8 cellular contexts compared by ENCODE assay signal in the genomic region with DNA sequence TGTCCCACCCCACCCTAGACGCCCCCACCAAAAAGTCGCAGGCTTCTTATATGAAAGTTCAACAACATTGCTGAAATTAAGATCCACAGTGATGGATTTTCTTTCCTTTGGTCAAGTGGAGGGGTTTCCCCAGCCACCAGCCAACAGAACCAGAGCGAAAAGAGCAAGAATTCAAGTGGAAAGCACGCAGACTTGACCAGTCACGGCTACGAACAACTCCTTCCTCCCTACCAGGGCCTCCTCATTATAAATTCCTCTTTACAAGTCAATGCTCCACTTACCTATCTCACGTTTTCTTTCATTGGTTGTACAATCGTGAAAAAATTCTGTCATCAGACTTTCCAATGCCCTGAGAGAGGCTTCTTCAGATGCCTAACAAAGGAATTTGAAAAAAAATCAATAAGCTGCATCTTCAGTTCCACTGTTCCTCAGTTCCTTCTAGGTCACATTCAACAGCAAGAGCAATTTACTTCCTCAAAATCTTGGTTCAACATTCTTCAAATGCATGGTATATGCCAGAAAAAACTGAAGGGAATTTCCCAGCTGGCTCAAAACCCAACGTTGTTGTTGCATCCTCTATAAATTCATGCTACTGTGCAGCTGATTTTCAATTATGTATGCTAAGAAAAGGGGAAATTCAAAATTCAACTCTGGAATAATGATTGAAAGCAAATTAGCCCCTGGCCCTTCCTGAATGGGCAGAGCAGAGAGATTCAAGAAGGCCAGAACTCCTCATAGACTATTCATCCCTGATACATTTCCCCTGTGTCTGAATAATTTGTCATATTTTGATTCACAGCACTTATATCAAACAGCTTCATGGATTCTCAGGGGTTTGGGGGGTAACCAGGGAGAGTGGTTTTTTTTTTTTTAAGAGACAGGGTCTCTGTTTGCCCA. TPM values are rescaled to one million over a fixed set of nuclear protein-coding genes. Genes with fewer than 3 reads are reported as not detected.
DNase-seq lines count a peak whose midpoint lies in the region; ATAC-seq and TF ChIP-seq lines count a peak whose summit lies in the region.

No MANE protein-coding gene starts in this region.

- TF ChIP-seq POLR2A in adrenal gland (IDR thresholded peaks at IDR 0.05) (no peak), prostate gland (IDR thresholded peaks at IDR 0.05) (no peak)

- H3K18ac ChIP-seq in neuronal stem cell (ENCODE audit: low read length), result no peak overlapping the region

- no peak overlapping the region for H2BK15ac ChIP-seq in neuronal stem cell (ENCODE audit: low read length)

- peaks cover 61 to 84% (median 68%) of the 10 kb centered on the region in 4 donors for H3K4me1 Mint-ChIP-seq in CD4-positive, CD25-positive, alpha-beta regulatory T cell

- peak overlapping the region; percentile 60 for H3K27ac ChIP-seq in CD4-positive, CD25-positive, alpha-beta regulatory T cell (ENCODE audit: insufficient read depth, low read length, poor library complexity, severe bottlenecking)
- H3K27ac ChIP-seq in adrenal gland (peak overlapping the region in 3 of 5 donors; percentile 28 to 63 (median 28)), neuronal stem cell (replicated peaks; ENCODE audit: low read length) (no peak overlapping the region), prostate gland (no peak overlapping the region)

- WGBS in adrenal gland, 4 donors, result 65 to 72% (median 69%) methylated on average over 9 of the region's 9 CpGs
- no CpG with 5 or more reads among the region's 9 CpGs for WGBS in neuronal stem cell (ENCODE audit: extremely low coverage in 2 of 2, insufficient read length in 2 of 2, insufficient replicate concordance in 1 of 2), 2 donors
- 77% methylated on average over 9 of the region's 9 CpGs for WGBS in prostate gland

- no peak overlapping the region for H2BK5ac ChIP-seq in neuronal stem cell (ENCODE audit: low read length)

- no peaks in the 10 kb centered on the region for H3K27me3 ChIP-seq in CD4-positive, CD25-positive, alpha-beta regulatory T cell (ENCODE audit: control insufficient read depth, insufficient read depth, low read length)
- H3K27me3 ChIP-seq in adrenal gland (no peaks in the 10 kb centered on the region), mononuclear cell (ENCODE audit: insufficient read depth, low read length) (no peaks in the 10 kb centered on the region), neuronal stem cell (ENCODE audit: control insufficient read depth in 3 of 3, insufficient read depth in 3 of 3, low read depth in 1 of 3, low read length in 3 of 3) (no peaks in the 10 kb centered on the region), prostate gland (replicated peaks; ENCODE audit: insufficient read depth) (no peaks in the 10 kb centered on the region)

- no peaks in the 10 kb centered on the region for H3K9me3 ChIP-seq in CD4-positive, CD25-positive, alpha-beta regulatory T cell (ENCODE audit: control insufficient read depth in 2 of 2, low read length in 2 of 2)
- H3K9me3 ChIP-seq in adrenal gland (replicated peaks in 1 of 3) (no peaks in the 10 kb centered on the region), mononuclear cell (ENCODE audit: low read depth, low read length) (no peaks in the 10 kb centered on the region), neuronal stem cell (replicated peaks in 1 of 2; ENCODE audit: control insufficient read depth in 2 of 2, insufficient read depth in 1 of 2, low read depth in 1 of 2, low read length in 2 of 2) (peaks cover 0 to 11% of the 10 kb centered on the region in 2 donors), prostate gland (no peaks in the 10 kb centered on the region)

- H3K4me1 ChIP-seq in CD4-positive, CD25-positive, alpha-beta regulatory T cell (ENCODE audit: control insufficient read depth, insufficient read depth, low read length, poor library complexity, severe bottlenecking), result peaks cover 52% of the 10 kb centered on the region
- H3K4me1 ChIP-seq in adrenal gland (replicated peaks in 1 of 2), result peaks cover 31 to 44% of the 10 kb centered on the region in 2 donors
- peaks cover 57% of the 10 kb centered on the region for H3K4me1 ChIP-seq in mononuclear cell (ENCODE audit: insufficient read depth, low read length)
- H3K4me1 ChIP-seq in neuronal stem cell (ENCODE audit: control insufficient read depth in 2 of 2, insufficient read depth in 1 of 2, low read depth in 1 of 2, low read length in 2 of 2), result no peaks in the 10 kb centered on the region
- peaks cover 5% of the 10 kb centered on the region for H3K4me1 ChIP-seq in prostate gland (replicated peaks)

- H3K4ac ChIP-seq in neuronal stem cell (ENCODE audit: low read length), result no peak overlapping the region

- peak overlapping the region; percentile 72 to 91 (median 89) for H3K27ac Mint-ChIP-seq in CD4-positive, CD25-positive, alpha-beta regulatory T cell

- no peak overlapping the region for H3K23ac ChIP-seq in neuronal stem cell (ENCODE audit: low read depth, low read length, poor library complexity)

- no peak overlapping the region for H3K14ac ChIP-seq in neuronal stem cell (ENCODE audit: low read length)

- H2BK12ac ChIP-seq in neuronal stem cell (ENCODE audit: low read length), result no peak overlapping the region

- no peak for DNase-seq in CD4-positive, CD25-positive, alpha-beta regulatory T cell
- peak; percentile 19 to 40 for DNase-seq in Kasumi-1 (lab: John Stamatoyannopoulos, UW)
- no peak for DNase-seq in adrenal gland
- no peak for DNase-seq in stimulated activated CD4-positive, alpha-beta T cell treated with anti-CD3 and anti-CD28 coated beads, Interleukin-2, amount 100 ng/mL, for 48 hours
- DNase-seq in neuronal stem cell (ENCODE audit: low spot score), result no peak
- DNase-seq in activated CD4-positive, alpha-beta T cell treated with anti-CD3 and anti-CD28 coated beads for 1 hour, result no peak
- no peak for DNase-seq in prostate gland (ENCODE audit: low spot score)

- TF ChIP-seq CTCF in adrenal gland (IDR thresholded peaks at IDR 0.05), result no peak
- TF ChIP-seq CTCF in prostate gland (IDR thresholded peaks at IDR 0.05), result no peak

- peaks cover 27% of the 10 kb centered on the region for H3K36me3 ChIP-seq in CD4-positive, CD25-positive, alpha-beta regulatory T cell (ENCODE audit: control insufficient read depth, insufficient read depth, low read length)
- H3K36me3 ChIP-seq in adrenal gland (replicated peaks in 1 of 2) (peaks cover 0 to 8% of the 10 kb centered on the region in 2 donors), neuronal stem cell (replicated peaks in 1 of 2; ENCODE audit: control insufficient read depth in 2 of 2, insufficient read depth in 2 of 2, low read length in 2 of 2) (peaks cover 4 to 62% of the 10 kb centered on the region in 2 donors), prostate gland (no peaks in the 10 kb centered on the region)

- H3K9me3 Mint-ChIP-seq in CD4-positive, CD25-positive, alpha-beta regulatory T cell, result peaks cover 0 to 7% (median 0%) of the 10 kb centered on the region in 7 donors

- peaks cover 2% of the 10 kb centered on the region for H3K79me1 ChIP-seq in neuronal stem cell (ENCODE audit: low read depth, low read length)

- ATAC-seq in CD4-positive, CD25-positive, alpha-beta regulatory T cell (ENCODE audit: low read depth in 2 of 2), result no peak

- no peak overlapping the region for H2AK5ac ChIP-seq in neuronal stem cell (ENCODE audit: low read depth, low read length)

- H3K36me3 Mint-ChIP-seq in CD4-positive, CD25-positive, alpha-beta regulatory T cell, result peaks cover 50% of the 10 kb centered on the region

- peak overlapping the region; percentile 43 for H3K4me3 ChIP-seq in CD4-positive, CD25-positive, alpha-beta regulatory T cell (ENCODE audit: low read depth, low read length)
- H3K4me3 ChIP-seq in adrenal gland, result no peak overlapping the region
- peak overlapping the region; percentile 10 for H3K4me3 ChIP-seq in mononuclear cell (ENCODE audit: low read length)
- no peak overlapping the region for H3K4me3 ChIP-seq in neuronal stem cell (ENCODE audit: low read length in 2 of 2)
- no peak overlapping the region for H3K4me3 ChIP-seq in prostate gland

- no peak overlapping the region for H4K8ac ChIP-seq in neuronal stem cell (ENCODE audit: low read depth, low read length)

- no peak overlapping the region for H3K9ac ChIP-seq in neuronal stem cell (ENCODE audit: low read depth, low read length, poor library complexity)

- no peak overlapping the region for H2AFZ ChIP-seq in neuronal stem cell (ENCODE audit: low read length)

- intact Hi-C loops in adrenal gland (cut with DNase I) (no loop called here), prostate gland (cut with DNase I) (no loop called here)

- H4K91ac ChIP-seq in neuronal stem cell (ENCODE audit: low read depth, low read length, poor library complexity), result no peak overlapping the region

- no peaks in the 10 kb centered on the region for H3K27me3 Mint-ChIP-seq in CD4-positive, CD25-positive, alpha-beta regulatory T cell

- H3K4me3 Mint-ChIP-seq in CD4-positive, CD25-positive, alpha-beta regulatory T cell, result peak overlapping the region in 3 of 4 donors; percentile 54 to 76 (median 63)

- H3K4me2 ChIP-seq in neuronal stem cell (ENCODE audit: insufficient read depth, low read length, poor library complexity, severe bottlenecking), result no peak overlapping the region

- H2BK120ac ChIP-seq in neuronal stem cell (ENCODE audit: low read depth, low read length), result no peak overlapping the region

RNA-seq across cellular contexts. Expression of gene XPO6, which starts 30.9 kb away (rescaled TPM):
- 302 TPM for total RNA-seq in CD4-positive, CD25-positive, alpha-beta regulatory T cell
- 10 to 100 TPM; 60.4 to 79.6 (median 64.2) TPM for polyA plus RNA-seq in CD4-positive, CD25-positive, alpha-beta regulatory T cell
- total RNA-seq in adrenal gland, result 100 to 1,000 TPM in 3 of 8 donors, 10 to 100 TPM in 5; 61.1 to 194 (median 88.7) TPM
- 100 to 1,000 TPM in 1 of 3 donors, 10 to 100 TPM in 2; 95.5 to 109 (median 98.5) TPM for polyA plus RNA-seq in adrenal gland
- total RNA-seq in mononuclear cell, result 211 TPM
- 45.3 TPM for polyA plus RNA-seq in neuronal stem cell (2013, experiment 1 of 2)
- polyA plus RNA-seq in neuronal stem cell (2013, experiment 2 of 2), result 42.8 TPM
- total RNA-seq in prostate gland, result 100 to 1,000 TPM in 1 of 2 donors, 10 to 100 TPM in 1; 51.1 to 145 TPM

Comparison
In these comparisons a context has a peak if more than half of its experiments do, and no peak if none do; other contexts are left out.
1. DNase-seq: peak in Kasumi-1 (2 of 2); none in CD4-positive, CD25-positive, alpha-beta regulatory T cell (0 of 3), adrenal gland (0 of 7), stimulated activated CD4-positive, alpha-beta T cell treated with anti-CD3 and anti-CD28 coated beads, Interleukin-2, amount 100 ng/mL, for 48 hours (0 of 2), neuronal stem cell (single experiment), activated CD4-positive, alpha-beta T cell treated with anti-CD3 and anti-CD28 coated beads for 1 hour (single experiment) and prostate gland (single experiment).
2. H3K27ac ChIP-seq: peak in CD4-positive, CD25-positive, alpha-beta regulatory T cell (single experiment) and adrenal gland (3 of 5); none in neuronal stem cell (single experiment) and prostate gland (0 of 2).
3. H3K4me3 ChIP-seq: peak in CD4-positive, CD25-positive, alpha-beta regulatory T cell (single experiment) and mononuclear cell (single experiment); none in adrenal gland (0 of 4), neuronal stem cell (0 of 2) and prostate gland (0 of 2).